9 cellular contexts compared by ENCODE assay signal in genomic region chr16:82627811-82628339, GRCh38. TPM values are rescaled to one million over a fixed set of nuclear protein-coding genes. Genes with fewer than 3 reads are reported as not detected.
DNase-seq lines count a peak whose midpoint lies in the region; ATAC-seq and TF ChIP-seq lines count a peak whose summit lies in the region.
"Had no signal": no experiment of that assay in that cellular context is flagged by ENCODE, and none has a peak within 500 bp of the region (broad histone marks: within the 10 kb centered on the region; RNA-seq: fewer than 3 reads in every experiment).

No MANE protein-coding gene starts in this region.

- peaks cover 3% of the 10 kb centered on the region for H3K36me3 Mint-ChIP-seq in endothelial cell (ENCODE audit: low read depth, unreplicated experiment)
- no peaks in the 10 kb centered on the region for H3K36me3 Mint-ChIP-seq in stimulated activated memory B cell treated with anti-CD40 and anti-IgM and Interleukin-4, amounts not matched to agents 10 μg/mL and 1 μg/mL and 100 μg/mL, for 72 hours

- peaks cover 8% of the 10 kb centered on the region for H3K27me3 Mint-ChIP-seq in endothelial cell (ENCODE audit: unreplicated experiment)
- peaks cover 64% of the 10 kb centered on the region for H3K27me3 Mint-ChIP-seq in stimulated activated memory B cell treated with anti-CD40 and anti-IgM and Interleukin-4, amounts not matched to agents 10 μg/mL and 1 μg/mL and 100 μg/mL, for 72 hours

- H3K4me3 Mint-ChIP-seq in endothelial cell (ENCODE audit: unreplicated experiment), result peak overlapping the region; percentile 13
- H3K4me3 Mint-ChIP-seq in stimulated activated memory B cell treated with anti-CD40 and anti-IgM and Interleukin-4, amounts not matched to agents 10 μg/mL and 1 μg/mL and 100 μg/mL, for 72 hours, result no peak overlapping the region

- peak; percentile 21 for DNase-seq in DMS53 (lab: John Stamatoyannopoulos, UW)
- no peak for DNase-seq in DMS53 treated with DMSO at 0.1 percent for 48 hours (lab: John Stamatoyannopoulos, UW; ENCODE audit: unreplicated experiment)
- peak; percentile 38 for DNase-seq in endothelial cell (ENCODE audit: low spot score)
- DNase-seq in lung microvascular endothelial cell (ENCODE audit: low read depth in 2 of 2), result peak; percentile 39 to 51
- DNase-seq in upper lobe of right lung, result no peak
- DNase-seq in stimulated activated CD4-positive, alpha-beta T cell treated with anti-CD3 and anti-CD28 coated beads, Interleukin-15, amount 100 ng/mL, for 24 hours, result no peak
- DNase-seq: Kasumi-1 had no signal

- intact Hi-C loops in upper lobe of right lung (cut with DNase I), result no loop called here

- H3K4me3 ChIP-seq in upper lobe of right lung, result peak overlapping the region; percentile 46

- TF ChIP-seq CTCF in endothelial cell (IDR thresholded peaks at IDR 0.05; ENCODE audit: unreplicated experiment) (no peak), upper lobe of right lung (IDR thresholded peaks at IDR 0.05) (no peak)

- peaks cover 26% of the 10 kb centered on the region for H3K27me3 ChIP-seq in upper lobe of right lung

- H3K9me3 Mint-ChIP-seq in endothelial cell (ENCODE audit: unreplicated experiment), result no peaks in the 10 kb centered on the region
- no peaks in the 10 kb centered on the region for H3K9me3 Mint-ChIP-seq in stimulated activated memory B cell treated with anti-CD40 and anti-IgM and Interleukin-4, amounts not matched to agents 10 μg/mL and 1 μg/mL and 100 μg/mL, for 72 hours

- no peak overlapping the region for H3K27ac Mint-ChIP-seq in endothelial cell (ENCODE audit: unreplicated experiment)
- H3K27ac Mint-ChIP-seq in stimulated activated memory B cell treated with anti-CD40 and anti-IgM and Interleukin-4, amounts not matched to agents 10 μg/mL and 1 μg/mL and 100 μg/mL, for 72 hours, result no peak overlapping the region

- H3K27ac ChIP-seq in upper lobe of right lung, result peak overlapping the region; percentile 11

- H3K4me1 ChIP-seq in upper lobe of right lung, result peaks cover 6% of the 10 kb centered on the region

- H3K36me3 ChIP-seq in upper lobe of right lung, result no peaks in the 10 kb centered on the region

- H3K9me3 ChIP-seq in upper lobe of right lung, result no peaks in the 10 kb centered on the region

- peaks cover 26% of the 10 kb centered on the region for H3K4me1 Mint-ChIP-seq in endothelial cell (ENCODE audit: unreplicated experiment)
- H3K4me1 Mint-ChIP-seq in stimulated activated memory B cell treated with anti-CD40 and anti-IgM and Interleukin-4, amounts not matched to agents 10 μg/mL and 1 μg/mL and 100 μg/mL, for 72 hours, result peaks cover 6% of the 10 kb centered on the region

- ATAC-seq in upper lobe of right lung (peak; percentile 43), GM19455 (IDR thresholded peaks at IDR 0.05; ENCODE audit: unreplicated experiment) (no peak)
- ATAC-seq in stimulated activated memory B cell treated with anti-CD40 and anti-IgM and Interleukin-4, amounts not matched to agents 10 μg/mL and 1 μg/mL and 100 μg/mL, for 72 hours, result no peak

RNA-seq across cellular contexts. Expression of gene CDH13, which starts 1.1 kb away (rescaled TPM):
- total RNA-seq in endothelial cell (ENCODE audit: unreplicated experiment) (2.3 TPM), lung microvascular endothelial cell (14.5 and 23.5 TPM in 2 replicates), upper lobe of right lung (27.2 TPM)

Comparison
In these comparisons a context has a peak if more than half of its experiments do, and no peak if none do; other contexts are left out.
1. DNase-seq: peak in DMS53 (single experiment), endothelial cell (single experiment) and lung microvascular endothelial cell (2 of 2); none in DMS53 treated with DMSO at 0.1 percent for 48 hours (single experiment), upper lobe of right lung (single experiment) and stimulated activated CD4-positive, alpha-beta T cell treated with anti-CD3 and anti-CD28 coated beads, Interleukin-15, amount 100 ng/mL, for 24 hours (single experiment).